Comparison of ENCODE assay signal across 31 cellular contexts in genomic region chr7:52708846-52709245, GRCh38.
"Had no signal": no experiment of that assay in that cellular context is flagged by ENCODE, and none has a peak within 500 bp of the region (broad histone marks: within the 10 kb centered on the region; RNA-seq: fewer than 3 reads in every experiment).

No MANE protein-coding gene starts in this region.

- H3K27me3 ChIP-seq: brain microvascular endothelial cell, gastroesophageal sphincter, hepatocyte, neural progenitor cell, right atrium auricular region, stomach, thyroid gland, upper lobe of left lung had no signal

- H3K4me3 ChIP-seq: gastroesophageal sphincter, hepatocyte, left ventricle myocardium inferior, lung, neural progenitor cell, right atrium auricular region, smooth muscle cell, stomach, thyroid gland, upper lobe of left lung had no signal

- H3K27ac ChIP-seq: brain microvascular endothelial cell, gastroesophageal sphincter, hepatocyte, left ventricle myocardium inferior, neural progenitor cell, parathyroid adenoma, right atrium auricular region, stomach, thyroid gland, upper lobe of left lung had no signal

- FAIRE-seq: astrocyte had no signal

- ATAC-seq: activated CD8-positive, alpha-beta T cell treated with anti-CD3 and anti-CD28 coated beads for 36 hours; activated T-cell treated with anti-CD3 and anti-CD28 coated beads, Interleukin-2, amount 50 U/mL, for 4 hours; activated T-helper 17 cell treated with anti-CD3 and anti-CD28 coated beads, Interleukin-2, amount 50 U/mL, for 72 hours; effector memory CD8-positive, alpha-beta T cell; gastroesophageal sphincter; natural killer cell; stimulated activated naive B cell treated with anti-CD40 and anti-IgM and Interleukin-4, amounts not matched to agents 10 μg/mL and 1 μg/mL and 100 μg/mL, for 72 hours had no signal

- H3K9ac ChIP-seq: neural progenitor cell, parathyroid adenoma had no signal

- H3K79me2 ChIP-seq: hepatocyte, parathyroid adenoma had no signal

- H3K36me3 ChIP-seq: brain microvascular endothelial cell, gastroesophageal sphincter, left ventricle myocardium inferior, neural progenitor cell, right atrium auricular region, stomach, thyroid gland, upper lobe of left lung had no signal

- DNase-seq: activated B cell treated with CpG ODN at 0.5 μM for 24 hours; activated CD4-positive, alpha-beta T cell treated with anti-CD3 and anti-CD28 coated beads, Interleukin-2, amount 50 U/mL, for 1 hour; activated CD8-positive, alpha-beta T cell treated with anti-CD3 and anti-CD28 coated beads for 36 hours; activated gamma-delta T cell treated with Interleukin-2 at 50 U/mL for 16 hours; activated naive CD4-positive, alpha-beta T cell treated with anti-CD3 and anti-CD28 coated beads, Interleukin-2, amount 50 U/mL, for 16 hours; activated T-cell treated with anti-CD3 and anti-CD28 coated beads, Interleukin-2, amount 50 U/mL, for 4 hours; amniotic stem cell; brain microvascular endothelial cell; caudate nucleus; cortex of kidney; effector memory CD8-positive, alpha-beta T cell; erythroblast; islet precursor cell; left ventricle myocardium inferior; mesendoderm; natural killer cell; occipital lobe; stimulated activated CD4-positive, alpha-beta T cell treated with anti-CD3 and anti-CD28 coated beads, Interleukin-2, amount 100 ng/mL, for 24 hours; stimulated activated naive B cell treated with anti-CD40 and anti-IgM and Interleukin-4, amounts not matched to agents 10 μg/mL and 1 μg/mL and 100 μg/mL, for 72 hours; stomach; thyroid gland; upper lobe of left lung had no signal

- H2AFZ ChIP-seq: hepatocyte, neural progenitor cell, parathyroid adenoma had no signal

- H3K9me3 ChIP-seq: thyroid gland, upper lobe of left lung had no signal

- H3K4me2 ChIP-seq: hepatocyte, neural progenitor cell, smooth muscle cell had no signal
